In the genomic region with DNA sequence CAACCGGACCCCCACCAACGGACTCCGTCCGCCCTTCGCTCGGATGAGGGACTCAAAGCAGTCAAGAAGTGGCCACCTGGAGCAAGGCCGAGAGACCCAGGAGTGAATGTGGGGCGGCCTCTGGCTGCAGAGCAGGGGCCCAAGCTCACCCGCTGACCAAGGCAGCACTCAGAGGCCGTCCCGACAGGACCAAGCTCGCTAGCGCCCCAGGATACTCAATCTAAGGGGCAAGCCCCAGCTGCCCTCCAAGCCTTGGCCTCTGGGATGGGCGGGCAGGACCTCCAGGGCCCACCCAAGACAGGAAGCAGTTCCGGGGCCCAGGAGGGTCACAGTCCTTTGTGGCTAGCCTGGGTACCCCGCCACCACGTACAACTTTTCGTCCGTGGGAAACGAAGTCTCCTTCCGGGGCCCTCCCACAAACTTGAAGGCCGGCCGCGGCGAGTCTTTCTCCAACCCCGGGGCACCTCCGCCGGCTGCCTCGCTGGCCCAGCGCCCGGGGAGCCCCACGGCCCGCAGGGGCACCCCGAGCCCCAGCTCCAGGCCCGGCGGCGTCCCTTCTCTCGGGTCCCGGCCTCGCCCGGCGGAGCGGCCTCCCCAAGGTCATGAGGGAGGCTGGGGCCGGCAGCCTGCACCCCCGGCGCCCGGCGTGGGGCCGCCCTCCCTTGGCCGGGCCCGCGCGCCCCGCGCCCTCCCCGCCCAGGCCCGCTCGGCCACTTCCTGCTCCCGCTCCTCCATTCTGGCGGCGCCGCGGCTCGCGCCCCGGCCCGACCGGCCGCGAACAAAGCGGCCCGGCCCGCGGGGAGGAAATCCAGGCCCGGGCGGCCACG, we compare ENCODE assay signal across 8 cellular contexts. TPM values are rescaled to one million over a fixed set of nuclear protein-coding genes. Genes with fewer than 3 reads are reported as not detected.
DNase-seq lines count a peak whose midpoint lies in the region; ATAC-seq and TF ChIP-seq lines count a peak whose summit lies in the region.

No MANE protein-coding gene starts in this region.

- TF ChIP-seq POLR2A in erythroblast (IDR thresholded peaks at IDR 0.05; ENCODE audit: low read length), result no peak

- H3K9me3 ChIP-seq in naive thymus-derived CD4-positive, alpha-beta T cell (ENCODE audit: control insufficient read depth in 2 of 3, low read length in 3 of 3), result no peaks in the 10 kb centered on the region

- peaks cover 45 to 51% (median 46%) of the 10 kb centered on the region in 3 donors for H3K4me1 Mint-ChIP-seq in T-cell
- peaks cover 22 to 57% (median 50%) of the 10 kb centered on the region in 7 donors for H3K4me1 Mint-ChIP-seq in naive thymus-derived CD4-positive, alpha-beta T cell

- no peaks in the 10 kb centered on the region for H3K27me3 Mint-ChIP-seq in T-cell
- peaks cover 0 to 2% (median 0%) of the 10 kb centered on the region in 5 donors for H3K27me3 Mint-ChIP-seq in naive thymus-derived CD4-positive, alpha-beta T cell

- peak overlapping the region; percentile 80 to 85 for H3K27ac Mint-ChIP-seq in T-cell
- peak overlapping the region; percentile 73 to 90 (median 78) for H3K27ac Mint-ChIP-seq in naive thymus-derived CD4-positive, alpha-beta T cell

- no peaks in the 10 kb centered on the region for H3K9me3 Mint-ChIP-seq in T-cell
- H3K9me3 Mint-ChIP-seq in naive thymus-derived CD4-positive, alpha-beta T cell, result no peaks in the 10 kb centered on the region

- ATAC-seq in HG02623 (IDR thresholded peaks at IDR 0.05; ENCODE audit: unreplicated experiment), result peak; percentile 28
- ATAC-seq in T-cell (replicated peaks in 1 of 4), result peak; percentile 29 to 46 (median 42)
- ATAC-seq in naive thymus-derived CD4-positive, alpha-beta T cell, result peak; percentile 56
- no peak for ATAC-seq in HG02870 (IDR thresholded peaks at IDR 0.05; ENCODE audit: unreplicated experiment)

- intact Hi-C loops in naive thymus-derived CD4-positive, alpha-beta T cell (cut with micrococcal nuclease), result loop anchor here (1.0 to 10.0 kb wide), 3 partner anchors 43 to 510 kb away; a partner anchor contains a TSS

- H3K27ac ChIP-seq in naive thymus-derived CD4-positive, alpha-beta T cell (ENCODE audit: low read depth, low read length), result peak overlapping the region; percentile 68

- DNase-seq in T-cell (peak in 3 of 34 experiments; percentile 19 to 22 (median 21)), erythroblast (lab: John Stamatoyannopoulos, UW) (peak; percentile 61 to 73), NCI-H2171 treated with DMSO at 0.1 percent for 48 hours (lab: John Stamatoyannopoulos, UW) (no peak), SKM-1 treated with dmso at 0.1 percent for 144 hours (lab: John Stamatoyannopoulos, UW; ENCODE audit: unreplicated experiment) (no peak)
- peak in 1 of 9 donors; percentile 64 for DNase-seq in naive thymus-derived CD4-positive, alpha-beta T cell

- no peak for TF ChIP-seq CTCF in GM12875 (IDR thresholded peaks at IDR 0.05; ENCODE audit: borderline replicate concordance, insufficient read depth, low read depth, low read length)

- POLR2A ChIA-PET in T-cell (lab: Charles Lee), result no interaction called here
- POLR2A ChIA-PET in naive thymus-derived CD4-positive, alpha-beta T cell (lab: Charles Lee), result interaction anchor here (0.8 to 2.4 kb wide), 5 partner anchors 24 to 695 kb away, joined by 3 to 11 read pairs (median 4); a partner anchor contains a TSS

- peaks cover 3% of the 10 kb centered on the region for H3K36me3 Mint-ChIP-seq in T-cell
- peaks cover 0 to 4% (median 0%) of the 10 kb centered on the region in 5 donors for H3K36me3 Mint-ChIP-seq in naive thymus-derived CD4-positive, alpha-beta T cell

- peak overlapping the region; percentile 77 for H3K4me3 ChIP-seq in GM12875 (ENCODE audit: low read depth, low read length)
- H3K4me3 ChIP-seq in naive thymus-derived CD4-positive, alpha-beta T cell (ENCODE audit: low read length), result peak overlapping the region; percentile 62

- H3K4me3 Mint-ChIP-seq in T-cell, result peak overlapping the region; percentile 83 to 91 (median 85)
- peak overlapping the region; percentile 86 to 92 (median 90) for H3K4me3 Mint-ChIP-seq in naive thymus-derived CD4-positive, alpha-beta T cell

- CTCF ChIA-PET in T-cell (lab: Charles Lee), result interaction anchor here in 1 of 2 donors (0.5 kb wide), 1 partner anchor 18 kb away, joined by 11 read pairs; no protein-coding TSS in a partner anchor
- CTCF ChIA-PET in naive thymus-derived CD4-positive, alpha-beta T cell (lab: Charles Lee), result interaction anchor here (1.8 kb wide), 1 partner anchor 26 kb away, joined by 4 read pairs; no protein-coding TSS in a partner anchor

- peaks cover 21 to 34% of the 10 kb centered on the region in 2 donors for H3K4me1 ChIP-seq in naive thymus-derived CD4-positive, alpha-beta T cell (ENCODE audit: control insufficient read depth in 2 of 2, insufficient read depth in 2 of 2, low read length in 2 of 2)

- no peaks in the 10 kb centered on the region for H3K27me3 ChIP-seq in naive thymus-derived CD4-positive, alpha-beta T cell (ENCODE audit: control insufficient read depth in 2 of 2, insufficient read depth in 2 of 2, low read length in 2 of 2)

- H3K36me3 ChIP-seq in naive thymus-derived CD4-positive, alpha-beta T cell (ENCODE audit: control insufficient read depth in 2 of 3, insufficient read depth in 3 of 3, low read length in 3 of 3), result peaks cover 0 to 24% (median 4%) of the 10 kb centered on the region in 3 experiments

RNA-seq across cellular contexts. Expression of a gene that starts 0.7 kb away (rescaled TPM):
- total RNA-seq in T-cell, result 100 to 1,000 TPM in 2 of 5 donors, 10 to 100 TPM in 3; 68.4 to 113 (median 99.7) TPM
- total RNA-seq in naive thymus-derived CD4-positive, alpha-beta T cell, result 100 to 1,000 TPM in 1 of 5 experiments, 10 to 100 TPM in 4; 70.4 to 131 (median 88.9) TPM
- polyA plus RNA-seq in naive thymus-derived CD4-positive, alpha-beta T cell, result 10 to 100 TPM in 1 of 2 donors, 1 to 10 TPM in 1; 6.8 to 12.3 TPM

RNA-seq across cellular contexts. Expression of a gene that starts 6.0 kb away (rescaled TPM):
- 10 to 100 TPM in 1 of 5 donors, 1 to 10 TPM in 4; 3.5 to 10.5 (median 9.4) TPM for total RNA-seq in T-cell
- 10 to 100 TPM in 1 of 5 experiments, 1 to 10 TPM in 4; 3.5 to 11.3 (median 5.5) TPM for total RNA-seq in naive thymus-derived CD4-positive, alpha-beta T cell
- polyA plus RNA-seq in naive thymus-derived CD4-positive, alpha-beta T cell, result 1 to 10 TPM; 2.1 TPM

RNA-seq across cellular contexts. Expression of a gene that starts 41.9 kb away (rescaled TPM):
- 10 to 100 TPM; 62.3 to 93.5 (median 79.5) TPM for total RNA-seq in T-cell
- total RNA-seq in naive thymus-derived CD4-positive, alpha-beta T cell, result 10 to 100 TPM; 61.4 to 97.7 (median 77.4) TPM
- polyA plus RNA-seq in naive thymus-derived CD4-positive, alpha-beta T cell, result 100 to 1,000 TPM; 269 to 276 TPM

Comparison
In these comparisons a context has a peak if more than half of its experiments do, and no peak if none do; other contexts are left out.
1. DNase-seq: peak in erythroblast (2 of 2); none in NCI-H2171 treated with DMSO at 0.1 percent for 48 hours (single experiment) and SKM-1 treated with dmso at 0.1 percent for 144 hours (single experiment).